ENCODE assay signal across 33 cellular contexts in the genomic region with DNA sequence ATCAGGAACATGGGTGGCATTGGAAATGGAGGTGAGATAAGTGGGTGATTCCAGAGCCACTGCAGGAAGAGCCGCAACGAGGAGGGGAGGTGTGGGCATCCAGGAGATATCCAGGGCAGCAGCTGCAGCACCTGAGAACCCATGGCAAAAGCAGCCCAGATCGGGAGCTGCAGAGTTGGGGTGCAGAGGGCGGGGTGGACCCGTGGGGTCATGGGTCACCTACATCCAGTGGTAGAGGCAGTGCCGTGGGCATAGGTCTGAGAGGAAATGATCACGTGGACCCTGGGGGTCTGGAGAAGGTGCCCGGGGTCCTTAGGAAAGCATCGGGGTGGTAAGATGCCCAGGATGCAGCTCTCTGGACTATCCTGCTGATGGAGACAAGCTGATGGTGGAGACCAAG.
DNase-seq lines count a peak whose midpoint lies in the region; ATAC-seq and TF ChIP-seq lines count a peak whose summit lies in the region.
"Had no signal": no experiment of that assay in that cellular context is flagged by ENCODE, and none has a peak within 500 bp of the region (broad histone marks: within the 10 kb centered on the region; RNA-seq: fewer than 3 reads in every experiment).

No MANE protein-coding gene starts in this region.

- H3K4me1 ChIP-seq in left ventricle myocardium inferior = no peaks in the 10 kb centered on the region
- H3K4me1 ChIP-seq in RWPE2 (ENCODE audit: insufficient read depth, poor library complexity, severe bottlenecking) = no peaks in the 10 kb centered on the region
- H3K4me1 ChIP-seq: A549, BE2C, Caco-2 had no signal

- H3K9me3 Mint-ChIP-seq in endothelial cell (ENCODE audit: unreplicated experiment) (peaks cover 56% of the 10 kb centered on the region), chondrocyte (ENCODE audit: low read depth) (peaks cover 49% of the 10 kb centered on the region)
- H3K9me3 Mint-ChIP-seq: CD8-positive, alpha-beta T cell had no signal

- H3K9me3 ChIP-seq in left ventricle myocardium inferior (replicated peaks) (no peaks in the 10 kb centered on the region), RWPE2 (ENCODE audit: severe bottlenecking) (no peaks in the 10 kb centered on the region)
- H3K9me3 ChIP-seq: BE2C, Caco-2 had no signal

- H3K4me3 ChIP-seq in left ventricle myocardium inferior (no peak overlapping the region), RWPE2 (ENCODE audit: severe bottlenecking) (no peak overlapping the region)
- H3K4me3 ChIP-seq: A549; BLaER1; BLaER1 treated with 17β-estradiol and CSF1 and Interleukin-3, amounts not matched to agents 10 nM and 100 nM had no signal

- H3K36me3 ChIP-seq in left ventricle myocardium inferior (no peaks in the 10 kb centered on the region), RWPE2 (ENCODE audit: low read depth) (no peaks in the 10 kb centered on the region)
- H3K36me3 ChIP-seq: BE2C; BLaER1; BLaER1 treated with 17β-estradiol and CSF1 and Interleukin-3, amounts not matched to agents 10 nM and 100 nM had no signal

- intact Hi-C loops in Right ventricle myocardium inferior (cut with DNase I) (no loop called here), left ventricle myocardium inferior (cut with micrococcal nuclease) (no loop called here)

- ATAC-seq in Right ventricle myocardium inferior (no peak), RWPE2 (ENCODE audit: low read depth) (no peak)
- ATAC-seq: A549; CD8-positive, alpha-beta T cell had no signal

- H3K27me3 Mint-ChIP-seq in endothelial cell (ENCODE audit: unreplicated experiment) (peaks cover 14% of the 10 kb centered on the region), chondrocyte (ENCODE audit: low read depth) (no peaks in the 10 kb centered on the region)
- H3K27me3 Mint-ChIP-seq: B cell; CD4-positive, alpha-beta memory T cell; CD4-positive, CD25-positive, alpha-beta regulatory T cell had no signal

- peaks cover 29% of the 10 kb centered on the region for H3K36me3 Mint-ChIP-seq in endothelial cell (ENCODE audit: low read depth, unreplicated experiment)
- peaks cover 2% of the 10 kb centered on the region for H3K36me3 Mint-ChIP-seq in chondrocyte (ENCODE audit: low read depth)
- H3K36me3 Mint-ChIP-seq: CD14-positive monocyte; CD4-positive, alpha-beta memory T cell; CD4-positive, CD25-positive, alpha-beta regulatory T cell; CD8-positive, alpha-beta memory T cell; CD8-positive, alpha-beta T cell had no signal

- H3K27ac Mint-ChIP-seq in endothelial cell (ENCODE audit: unreplicated experiment) (no peak overlapping the region), chondrocyte (ENCODE audit: unreplicated experiment) (no peak overlapping the region)
- H3K27ac Mint-ChIP-seq: B cell; CD14-positive monocyte; CD4-positive, alpha-beta memory T cell; CD4-positive, alpha-beta T cell; CD4-positive, CD25-positive, alpha-beta regulatory T cell; CD8-positive, alpha-beta memory T cell; CD8-positive, alpha-beta T cell had no signal

- DNase-seq in Right ventricle myocardium inferior (ENCODE audit: missing footprints) (peak; percentile 58), left ventricle myocardium inferior (no peak), RWPE2 (ENCODE audit: low spot score) (peak; percentile 28), endothelial cell (ENCODE audit: low spot score) (no peak), NCI-H1694 treated with DMSO at 0.1 percent for 48 hours (lab: John Stamatoyannopoulos, UW) (no peak), chondrocyte (ENCODE audit: low spot score) (no peak)
- DNase-seq: 8988T; ACHN; AML-193; BE2C; C1 segment of cervical spinal cord; Caco-2; Calu3; CD4-positive, alpha-beta memory T cell; CD4-positive, alpha-beta T cell; CD4-positive, CD25-positive, alpha-beta regulatory T cell; CD8-positive, alpha-beta memory T cell; CD8-positive, alpha-beta T cell; COR-L47; DMS 273 treated with DMSO at 0.1 percent for 48 hours; DMS153; DMS53; DMS79; DMS79 treated with DMSO at 0.1 percent for 48 hours; DND-41; EL had no signal

- no peak overlapping the region for H3K27ac ChIP-seq in left ventricle myocardium inferior (replicated peaks)
- no peak overlapping the region for H3K27ac ChIP-seq in RWPE2 (ENCODE audit: poor library complexity, severe bottlenecking)
- H3K27ac ChIP-seq: 22Rv1; A549; BLaER1; BLaER1 treated with 17β-estradiol and CSF1 and Interleukin-3, amounts not matched to agents 10 nM and 100 nM; C4-2B had no signal

- no peaks in the 10 kb centered on the region for H3K4me1 Mint-ChIP-seq in endothelial cell (ENCODE audit: unreplicated experiment)
- no peaks in the 10 kb centered on the region for H3K4me1 Mint-ChIP-seq in chondrocyte (ENCODE audit: low read depth)
- H3K4me1 Mint-ChIP-seq: B cell; CD14-positive monocyte; CD4-positive, alpha-beta memory T cell; CD4-positive, CD25-positive, alpha-beta regulatory T cell; CD8-positive, alpha-beta memory T cell had no signal

- peaks cover 18% of the 10 kb centered on the region for H3K27me3 ChIP-seq in left ventricle myocardium inferior (ENCODE audit: low read depth)
- no peaks in the 10 kb centered on the region for H3K27me3 ChIP-seq in RWPE2 (ENCODE audit: insufficient read depth, poor library complexity, severe bottlenecking)
- H3K27me3 ChIP-seq: BE2C; BLaER1; BLaER1 treated with 17β-estradiol and CSF1 and Interleukin-3, amounts not matched to agents 10 nM and 100 nM had no signal

- TF ChIP-seq CTCF in left ventricle myocardium inferior (IDR thresholded peaks at IDR 0.05; ENCODE audit: borderline replicate concordance) = no peak
- no peak for TF ChIP-seq CTCF in RWPE2 (IDR thresholded peaks at IDR 0.05; ENCODE audit: poor library complexity, severe bottlenecking)
- no peak for TF ChIP-seq CTCF in endothelial cell (IDR thresholded peaks at IDR 0.05; ENCODE audit: unreplicated experiment)
- TF ChIP-seq CTCF in chondrocyte (IDR thresholded peaks at IDR 0.05) = no peak

- peak overlapping the region; percentile 10 for H3K4me3 Mint-ChIP-seq in endothelial cell (ENCODE audit: unreplicated experiment)
- no peak overlapping the region for H3K4me3 Mint-ChIP-seq in chondrocyte (ENCODE audit: unreplicated experiment)
- H3K4me3 Mint-ChIP-seq: B cell; CD14-positive monocyte; CD4-positive, alpha-beta memory T cell; CD4-positive, alpha-beta T cell; CD4-positive, CD25-positive, alpha-beta regulatory T cell; CD8-positive, alpha-beta memory T cell; CD8-positive, alpha-beta T cell had no signal

Comparison
In these comparisons a context has a peak if more than half of its experiments do, and no peak if none do; other contexts are left out.
1. DNase-seq: peak in Right ventricle myocardium inferior (single experiment) and RWPE2 (single experiment); none in left ventricle myocardium inferior (single experiment), endothelial cell (single experiment), NCI-H1694 treated with DMSO at 0.1 percent for 48 hours (single experiment) and chondrocyte (single experiment).